1 cellular context compared by ENCODE assay signal in genomic region chr17:40541873-40542561, GRCh38.
TF ChIP-seq lines count a peak whose summit lies in the region.

No MANE protein-coding gene starts in this region.

TF ChIP-seq in SK-N-SH, 30 proteins besides CTCF, POLR2A, EP300 and RAD21 (continued from another document):
- TF ChIP-seq USF1 (IDR thresholded peaks at IDR 0.05; ENCODE audit: borderline replicate concordance, low read depth), result no peak
